ENCODE assay signal across 25 cellular contexts in the genomic region with DNA sequence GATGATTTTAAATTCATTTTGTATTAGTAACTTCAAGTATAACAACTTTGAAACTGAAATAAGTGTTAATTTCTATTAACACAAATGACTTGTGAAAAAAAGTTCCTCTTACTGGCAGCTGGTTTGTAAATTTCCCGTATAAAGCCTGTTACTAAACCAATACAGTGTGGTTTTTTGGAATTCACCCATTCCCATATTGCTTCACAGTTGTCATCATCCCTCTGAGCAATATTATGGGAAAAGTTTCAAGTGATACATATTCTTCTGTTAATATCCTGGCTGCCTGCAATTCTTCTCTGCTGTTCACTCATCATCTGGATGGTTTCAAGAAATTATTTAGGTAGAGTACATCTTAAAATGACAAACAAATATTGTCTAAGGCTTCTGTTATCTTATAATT.
"Had no signal": no experiment of that assay in that cellular context is flagged by ENCODE, and none has a peak within 500 bp of the region (broad histone marks: within the 10 kb centered on the region; RNA-seq: fewer than 3 reads in every experiment).

No MANE protein-coding gene starts in this region.

- H3K36me3 Mint-ChIP-seq: activated CD8-positive, alpha-beta memory T cell treated with anti-CD3 and anti-CD28 coated beads, Interleukin-2, amount 10 ng/mL, durations not matched to agents 7 days and 5 days; activated naive CD4-positive, alpha-beta T cell treated with anti-CD3 and anti-CD28 coated beads, Interleukin-2, amount 50 U/mL, for 72 hours had no signal

- H3K27me3 ChIP-seq: brain microvascular endothelial cell, MG63 had no signal

- H3K9me3 Mint-ChIP-seq: activated B cell treated with CpG ODN at 0.5 μM for 24 hours; activated naive CD4-positive, alpha-beta T cell treated with anti-CD3 and anti-CD28 coated beads, Interleukin-2, amount 50 U/mL, for 72 hours had no signal

- H3K36me3 ChIP-seq: brain microvascular endothelial cell, MG63 had no signal

- H3K9me3 ChIP-seq: MG63 had no signal

- H3K4me3 Mint-ChIP-seq: activated B cell treated with CpG ODN at 0.5 μM for 24 hours; activated CD4-positive, alpha-beta T cell treated with anti-CD3 and anti-CD28 coated beads, Interleukin-2, amount 10 ng/mL, durations not matched to agents 24 days and 14 days; activated CD8-positive, alpha-beta memory T cell treated with anti-CD3 and anti-CD28 coated beads, Interleukin-2, amount 10 ng/mL, durations not matched to agents 7 days and 5 days; activated naive CD8-positive, alpha-beta T cell treated with anti-CD3 and anti-CD28 coated beads, Interleukin-2, amount 50 U/mL, for 24 hours; activated T-cell treated with anti-CD3 and anti-CD28 coated beads, Interleukin-2, amount 50 U/mL, for 24 hours; T-helper 17 cell had no signal

- H3K27me3 Mint-ChIP-seq: activated B cell treated with CpG ODN at 0.5 μM for 24 hours; activated CD4-positive, alpha-beta T cell treated with anti-CD3 and anti-CD28 coated beads, Interleukin-2, amount 10 ng/mL, durations not matched to agents 24 days and 14 days; activated CD8-positive, alpha-beta memory T cell treated with anti-CD3 and anti-CD28 coated beads, Interleukin-2, amount 10 ng/mL, durations not matched to agents 7 days and 5 days; activated naive CD8-positive, alpha-beta T cell treated with anti-CD3 and anti-CD28 coated beads, Interleukin-2, amount 50 U/mL, for 24 hours; activated T-cell treated with anti-CD3 and anti-CD28 coated beads, Interleukin-2, amount 50 U/mL, for 24 hours; T-helper 17 cell had no signal

- H3K4me1 Mint-ChIP-seq: activated B cell treated with CpG ODN at 0.5 μM for 24 hours; activated CD4-positive, alpha-beta T cell treated with anti-CD3 and anti-CD28 coated beads, Interleukin-2, amount 10 ng/mL, durations not matched to agents 24 days and 14 days; activated CD8-positive, alpha-beta memory T cell treated with anti-CD3 and anti-CD28 coated beads, Interleukin-2, amount 10 ng/mL, durations not matched to agents 7 days and 5 days; activated naive CD8-positive, alpha-beta T cell treated with anti-CD3 and anti-CD28 coated beads, Interleukin-2, amount 50 U/mL, for 24 hours; T-helper 17 cell had no signal

- H3K27ac Mint-ChIP-seq: activated B cell treated with CpG ODN at 0.5 μM for 24 hours; activated CD4-positive, alpha-beta T cell treated with anti-CD3 and anti-CD28 coated beads, Interleukin-2, amount 10 ng/mL, durations not matched to agents 24 days and 14 days; activated CD8-positive, alpha-beta memory T cell treated with anti-CD3 and anti-CD28 coated beads, Interleukin-2, amount 10 ng/mL, durations not matched to agents 7 days and 5 days; activated naive CD4-positive, alpha-beta T cell treated with anti-CD3 and anti-CD28 coated beads, Interleukin-2, amount 50 U/mL, for 72 hours; activated naive CD8-positive, alpha-beta T cell treated with anti-CD3 and anti-CD28 coated beads, Interleukin-2, amount 50 U/mL, for 24 hours; activated T-cell treated with anti-CD3 and anti-CD28 coated beads, Interleukin-2, amount 50 U/mL, for 24 hours; T-helper 17 cell had no signal

- H3K4me3 ChIP-seq: MG63, PC-9 had no signal

- DNase-seq: activated B cell treated with CpG ODN at 0.5 μM for 24 hours; activated CD4-positive, alpha-beta T cell treated with anti-CD3 and anti-CD28 coated beads for 1 hour; activated CD4-positive, alpha-beta T cell treated with anti-CD3 and anti-CD28 coated beads, Interleukin-2, amount 10 ng/mL, durations not matched to agents 24 days and 14 days; activated CD4-positive, alpha-beta T cell treated with anti-CD3 and anti-CD28 coated beads, Interleukin-2, amount 50 U/mL, for 48 hours; activated CD8-positive, alpha-beta memory T cell treated with anti-CD3 and anti-CD28 coated beads, Interleukin-2, amount 10 ng/mL, durations not matched to agents 7 days and 5 days; activated effector memory CD4-positive, alpha-beta T cell treated with anti-CD3 and anti-CD28 coated beads, Interleukin-2, amount 50 U/mL, for 16 hours; activated naive CD4-positive, alpha-beta T cell treated with Interleukin-2 at 50 U/mL for 16 hours; activated naive CD8-positive, alpha-beta T cell treated with anti-CD3 and anti-CD28 coated beads, Interleukin-2, amount 50 U/mL, for 24 hours; activated T-cell treated with anti-CD3 and anti-CD28 coated beads, Interleukin-2, amount 50 U/mL, for 24 hours; brain microvascular endothelial cell; caudate nucleus; KG1; MG63; MV-4-11; NCI-H1092 treated with DMSO at 0.1 percent for 48 hours; NCI-H1417 treated with DMSO at 0.1 percent for 48 hours; NCI-H1694; NCI-H2081; NCI-H510A treated with DMSO at 0.1 percent for 48 hours; NCI-H69; PC-9; SIG-M5; T-helper 17 cell; T-helper 9 cell had no signal
